23 cellular contexts compared by ENCODE assay signal in the genomic region with DNA sequence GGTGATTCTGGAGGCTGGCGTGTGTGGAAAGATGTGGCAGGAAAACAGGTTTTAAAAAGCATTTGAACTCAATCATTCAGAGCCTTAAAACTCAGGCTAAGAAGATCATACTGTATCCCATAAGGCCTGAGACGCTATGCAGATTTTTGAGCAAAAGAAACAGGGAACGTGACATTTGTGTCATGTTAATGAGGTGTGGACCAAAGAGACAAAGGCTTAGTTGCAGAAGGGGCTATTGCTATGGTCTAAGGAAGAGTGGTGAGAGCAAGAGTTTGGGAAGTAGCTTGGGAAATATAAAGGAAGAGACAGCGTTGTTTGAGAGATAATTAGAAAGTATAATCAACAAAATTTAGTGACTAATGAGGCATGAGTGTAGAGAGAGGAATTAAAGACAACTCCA.
"Had no signal": no experiment of that assay in that cellular context is flagged by ENCODE, and none has a peak within 500 bp of the region (broad histone marks: within the 10 kb centered on the region; RNA-seq: fewer than 3 reads in every experiment).

No MANE protein-coding gene starts in this region.

- H3K36me3 ChIP-seq: colonic mucosa, gastroesophageal sphincter, heart left ventricle, left lung, lower lobe of right lung had no signal

- H3K27me3 ChIP-seq: colonic mucosa, foreskin keratinocyte, gastroesophageal sphincter, heart left ventricle, hepatocyte, left lung had no signal

- H3K79me2 ChIP-seq: hepatocyte had no signal

- H3K4me2 ChIP-seq: hepatocyte had no signal

- H3K27ac ChIP-seq: colonic mucosa, epithelial cell of prostate, foreskin keratinocyte, gastroesophageal sphincter, heart left ventricle, hepatocyte, left lung, lower lobe of right lung had no signal

- H2AFZ ChIP-seq: hepatocyte had no signal

- DNase-seq: colonic mucosa; cortex of kidney; effector CD8-positive, alpha-beta T cell; effector memory CD8-positive, alpha-beta T cell; endodermal cell; erythroblast; foreskin keratinocyte; heart left ventricle; left cardiac atrium; left lung; left ventricle myocardium superior; lower lobe of right lung; mesendoderm; midbrain had no signal

- H3K27ac Mint-ChIP-seq: dendritic cell treated with granulocyte-macrophage colony-stimulating factor and Interleukin-4, amounts not matched to agents 40 ng/mL and 50 ng/mL, for 4 days; effector memory CD8-positive, alpha-beta T cell; endodermal cell had no signal

- H3K4me3 Mint-ChIP-seq: dendritic cell treated with granulocyte-macrophage colony-stimulating factor and Interleukin-4, amounts not matched to agents 40 ng/mL and 50 ng/mL, for 4 days; effector memory CD8-positive, alpha-beta T cell; endodermal cell had no signal

- H3K27me3 Mint-ChIP-seq: effector memory CD8-positive, alpha-beta T cell had no signal

- H3K9me3 Mint-ChIP-seq: effector memory CD8-positive, alpha-beta T cell had no signal

- H3K4me3 ChIP-seq: colonic mucosa, gastroesophageal sphincter, heart left ventricle, hepatocyte, left lung, lower lobe of right lung had no signal

- H3K9me3 ChIP-seq: colonic mucosa, left lung had no signal

- ATAC-seq: effector memory CD8-positive, alpha-beta T cell; esophagus mucosa; foreskin keratinocyte; gastroesophageal sphincter; heart left ventricle; left cardiac atrium; left lung; left ventricle myocardium superior; lower lobe of right lung had no signal

- H3K4me1 ChIP-seq: gastroesophageal sphincter, left lung, lower lobe of right lung had no signal

- FAIRE-seq: endometrium, frontal cortex, islet of Langerhans, keratinocyte had no signal
